In genomic region chr3:129425213-129425612, GRCh38 we compare ENCODE assay signal across 25 cellular contexts. TPM values are rescaled to one million over a fixed set of nuclear protein-coding genes. Genes with fewer than 3 reads are reported as not detected.
A peak's percentile ranks its signal among the peaks of the same experiment; 100 is the strongest.
DNase-seq lines count a peak whose midpoint lies in the region; ATAC-seq and TF ChIP-seq lines count a peak whose summit lies in the region.
"Had no signal": no experiment of that assay in that cellular context is flagged by ENCODE, and none has a peak within 500 bp of the region (broad histone marks: within the 10 kb centered on the region; RNA-seq: fewer than 3 reads in every experiment).

No MANE protein-coding gene starts in this region.

- H3K27ac ChIP-seq in GM23338 (ENCODE audit: low read depth) (no peak overlapping the region; the same call in 1 of the 2 replicates), Karpas-422 (ENCODE audit: low read length) (peak overlapping the region; percentile 68), endodermal cell (ENCODE audit: low read depth, low read length) (no peak overlapping the region)
- H3K27ac ChIP-seq: ovary, tibial artery, WERI-Rb-1 had no signal

- H4K20me1 ChIP-seq in GM23338 (replicated peaks; ENCODE audit: insufficient read depth): no peaks in the 10 kb centered on the region
- H4K20me1 ChIP-seq in Karpas-422 (ENCODE audit: insufficient read depth, low read depth, low read length): no peaks in the 10 kb centered on the region

- H3K9ac ChIP-seq in Karpas-422 (ENCODE audit: low read length) (peak overlapping the region; percentile 40), endodermal cell (ENCODE audit: extremely low read depth, low read length, poor library complexity, severe bottlenecking) (no peak overlapping the region)

- CTCF ChIA-PET in activated CD8-positive, alpha-beta memory T cell treated with anti-CD3 and anti-CD28 coated beads, Interleukin-2, amount 10 ng/mL, durations not matched to agents 7 days and 5 days (lab: Charles Lee): no interaction called here

- DNase-seq in GM23338 (ENCODE audit: low spot score) (peak; percentile 51), Karpas-422 (peak; percentile 61), endodermal cell (peak; percentile 62), occipital lobe (lab: John Stamatoyannopoulos, UW) (peak; percentile 10), superior temporal gyrus (ENCODE audit: extremely low spot score) (no peak)
- no peak for DNase-seq in activated CD8-positive, alpha-beta memory T cell treated with anti-CD3 and anti-CD28 coated beads, Interleukin-2, amount 10 ng/mL, durations not matched to agents 7 days and 5 days
- DNase-seq: activated CD4-positive, alpha-beta T cell treated with anti-CD3 and anti-CD28 coated beads, Interleukin-2, amount 10 ng/mL, durations not matched to agents 7 days and 5 days; activated naive CD8-positive, alpha-beta T cell treated with anti-CD3 and anti-CD28 coated beads, Interleukin-2, amount 10 ng/mL, durations not matched to agents 7 days and 5 days; central memory CD4-positive, alpha-beta T cell; GOT3; left cardiac atrium; mesendoderm; NCI-H1417; ovary; right cardiac atrium; stimulated activated naive CD4-positive, alpha-beta T cell treated with Interleukin-2 at 50 U/mL for 16 hours; T-helper 9 cell; tibial artery; WERI-Rb-1 had no signal

- H3K27me3 Mint-ChIP-seq in GM23338 (ENCODE audit: insufficient read depth, low read depth, poor library complexity) (peaks cover 29% of the 10 kb centered on the region), endodermal cell (ENCODE audit: insufficient read depth) (peaks cover 18% of the 10 kb centered on the region)
- H3K27me3 Mint-ChIP-seq in activated CD8-positive, alpha-beta memory T cell treated with anti-CD3 and anti-CD28 coated beads, Interleukin-2, amount 10 ng/mL, durations not matched to agents 7 days and 5 days: peaks cover 5% of the 10 kb centered on the region

- H3K9me3 ChIP-seq in Karpas-422 (ENCODE audit: low read length) (no peaks in the 10 kb centered on the region), endodermal cell (ENCODE audit: control insufficient read depth, low read length) (no peaks in the 10 kb centered on the region)
- H3K9me3 ChIP-seq: ovary, tibial artery had no signal

- H3F3A ChIP-seq in GM23338 (replicated peaks; ENCODE audit: low read depth): peaks cover 10% of the 10 kb centered on the region; the same call in 1 of the 2 replicates

- H3K4me1 Mint-ChIP-seq in GM23338 (peaks cover 51% of the 10 kb centered on the region), endodermal cell (peaks cover 43% of the 10 kb centered on the region)
- H3K4me1 Mint-ChIP-seq in activated CD8-positive, alpha-beta memory T cell treated with anti-CD3 and anti-CD28 coated beads, Interleukin-2, amount 10 ng/mL, durations not matched to agents 7 days and 5 days: peaks cover 28% of the 10 kb centered on the region

- peak overlapping the region; percentile 66 for H3K4me2 ChIP-seq in GM23338
- H3K4me2 ChIP-seq in Karpas-422 (ENCODE audit: low read depth, low read length, poor library complexity, severe bottlenecking): peak overlapping the region; percentile 65

- H2AFZ ChIP-seq in GM23338: peak overlapping the region; percentile 90
- no peak overlapping the region; the same call in 1 of the 2 replicates for H2AFZ ChIP-seq in Karpas-422 (ENCODE audit: low read length)

- H3K27me3 ChIP-seq in GM23338 (ENCODE audit: insufficient read depth) (peaks cover 11% of the 10 kb centered on the region), Karpas-422 (ENCODE audit: low read length) (no peaks in the 10 kb centered on the region), endodermal cell (ENCODE audit: control insufficient read depth, insufficient read depth, low read length, poor library complexity, severe bottlenecking) (peaks cover 12% of the 10 kb centered on the region)
- H3K27me3 ChIP-seq: ovary had no signal

- H3K4me3 ChIP-seq in GM23338 (0 out of 2 replicates have a peak overlapping the region, but pooled peaks have one; percentile 14), Karpas-422 (ENCODE audit: low read length) (peak overlapping the region; percentile 56), endodermal cell (ENCODE audit: low read length) (no peak overlapping the region)
- H3K4me3 ChIP-seq: ovary, tibial artery had no signal

- H3K9me3 Mint-ChIP-seq in GM23338 (no peaks in the 10 kb centered on the region; the same call in 2 of the 3 replicates), endodermal cell (no peaks in the 10 kb centered on the region)
- H3K9me3 Mint-ChIP-seq in activated CD8-positive, alpha-beta memory T cell treated with anti-CD3 and anti-CD28 coated beads, Interleukin-2, amount 10 ng/mL, durations not matched to agents 7 days and 5 days (ENCODE audit: low read depth): no peaks in the 10 kb centered on the region
- H3K9me3 Mint-ChIP-seq: CD8-positive, alpha-beta T cell had no signal

- TF ChIP-seq CTCF in GM23338 (conservative IDR thresholded peaks at IDR 0.05; ENCODE audit: low read depth in 2 of 2) (no peak), endodermal cell (conservative IDR thresholded peaks at IDR 0.05) (no peak)

- H3K4me1 ChIP-seq in GM23338 (ENCODE audit: insufficient read depth) (peaks cover 40% of the 10 kb centered on the region), Karpas-422 (ENCODE audit: low read length) (peaks cover 38% of the 10 kb centered on the region), endodermal cell (ENCODE audit: control insufficient read depth, insufficient read depth, low read length) (peaks cover 3% of the 10 kb centered on the region)

- ATAC-seq in GM23338: peak; percentile 16
- no peak for ATAC-seq in activated CD8-positive, alpha-beta memory T cell treated with anti-CD3 and anti-CD28 coated beads, Interleukin-2, amount 10 ng/mL, durations not matched to agents 7 days and 5 days
- no peak for ATAC-seq in GM19023 (IDR thresholded peaks at IDR 0.05; ENCODE audit: unreplicated experiment)
- ATAC-seq: CD8-positive, alpha-beta T cell; left cardiac atrium; right cardiac atrium; Right ventricle myocardium inferior had no signal

- H3K36me3 ChIP-seq in GM23338 (ENCODE audit: insufficient read depth) (no peaks in the 10 kb centered on the region), Karpas-422 (ENCODE audit: insufficient read depth, low read length) (peaks cover 7% of the 10 kb centered on the region), endodermal cell (ENCODE audit: control insufficient read depth, insufficient read depth, low read length) (peaks cover 5% of the 10 kb centered on the region)
- H3K36me3 ChIP-seq: ovary, tibial artery had no signal

- peak overlapping the region; percentile 5; the same call in 1 of the 3 replicates for H3K4me3 Mint-ChIP-seq in GM23338
- H3K4me3 Mint-ChIP-seq in endodermal cell: no peak overlapping the region
- no peak overlapping the region for H3K4me3 Mint-ChIP-seq in activated CD8-positive, alpha-beta memory T cell treated with anti-CD3 and anti-CD28 coated beads, Interleukin-2, amount 10 ng/mL, durations not matched to agents 7 days and 5 days
- H3K4me3 Mint-ChIP-seq: activated CD4-positive, alpha-beta T cell treated with anti-CD3 and anti-CD28 coated beads, Interleukin-2, amount 10 ng/mL, durations not matched to agents 7 days and 5 days; activated naive CD8-positive, alpha-beta T cell treated with anti-CD3 and anti-CD28 coated beads, Interleukin-2, amount 10 ng/mL, durations not matched to agents 7 days and 5 days; CD8-positive, alpha-beta T cell had no signal

- H3K36me3 Mint-ChIP-seq in GM23338 (ENCODE audit: low read depth): no peaks in the 10 kb centered on the region
- no peaks in the 10 kb centered on the region for H3K36me3 Mint-ChIP-seq in endodermal cell (ENCODE audit: low read depth)
- peaks cover 8% of the 10 kb centered on the region for H3K36me3 Mint-ChIP-seq in activated CD8-positive, alpha-beta memory T cell treated with anti-CD3 and anti-CD28 coated beads, Interleukin-2, amount 10 ng/mL, durations not matched to agents 7 days and 5 days

- H3K27ac Mint-ChIP-seq in GM23338 (peak overlapping the region; percentile 46), endodermal cell (no peak overlapping the region)
- H3K27ac Mint-ChIP-seq in activated CD8-positive, alpha-beta memory T cell treated with anti-CD3 and anti-CD28 coated beads, Interleukin-2, amount 10 ng/mL, durations not matched to agents 7 days and 5 days: no peak overlapping the region
- H3K27ac Mint-ChIP-seq: activated CD4-positive, alpha-beta T cell treated with anti-CD3 and anti-CD28 coated beads, Interleukin-2, amount 10 ng/mL, durations not matched to agents 7 days and 5 days; activated naive CD8-positive, alpha-beta T cell treated with anti-CD3 and anti-CD28 coated beads, Interleukin-2, amount 10 ng/mL, durations not matched to agents 7 days and 5 days; CD8-positive, alpha-beta T cell had no signal

- H3K9me2 ChIP-seq in GM23338 (ENCODE audit: insufficient read depth) (0 out of 2 replicates have a peak, but pooled peaks cover 3% of the 10 kb centered on the region), Karpas-422 (replicated peaks; ENCODE audit: insufficient read depth, low read length) (no peaks in the 10 kb centered on the region)

- WGBS in endodermal cell (ENCODE audit: insufficient coverage in 1 of 2, insufficient read length in 1 of 2), 2 experiments: 64 to 73% methylated on average over 2 to 3 of the region's 3 CpGs

- H3K79me2 ChIP-seq in GM23338 (replicated peaks; ENCODE audit: insufficient read depth) (no peaks in the 10 kb centered on the region), Karpas-422 (ENCODE audit: low read length) (no peaks in the 10 kb centered on the region)

RNA-seq across cellular contexts. Expression of gene EFCAB12, which starts 3.2 kb away (rescaled TPM):
- total RNA-seq in GM23338 (2014; rRNA removed; shearing (Covaris generic)): 0.24 and 0.54 TPM in 2 replicates
- 0.17 and 0.65 TPM in 2 replicates for polyA plus RNA-seq in GM23338 (2016; fragmentation: Nextera tagmentation; extraction: Ambion mirVana)
- total RNA-seq in Karpas-422 (2014; rRNA removed; shearing (Covaris generic); ENCODE audit: low replicate concordance): 0.04 TPM in 1 of 2 replicates, not detected in the other
- under 1 TPM; 0.33 to 0.73 TPM for total RNA-seq in endodermal cell
- 1.4 TPM for polyA plus RNA-seq in endodermal cell (2013, experiment 1 of 2)
- 0.70 TPM for polyA plus RNA-seq in endodermal cell (2013, experiment 2 of 2)
- total RNA-seq in occipital lobe: 0.16 TPM
- total RNA-seq in activated CD8-positive, alpha-beta memory T cell treated with anti-CD3 and anti-CD28 coated beads, Interleukin-2, amount 10 ng/mL, durations not matched to agents 7 days and 5 days: 1 to 10 TPM in 1 of 2 experiments, under 1 TPM in 1; 0.56 to 1.4 TPM
- total RNA-seq: G401, M059J, Right ventricle myocardium inferior had no signal
- polyA plus RNA-seq: fibroblast of lung had no signal

RNA-seq across cellular contexts. Expression of gene MBD4, which starts 14.5 kb away (rescaled TPM):
- total RNA-seq in GM23338 (2014; rRNA removed; shearing (Covaris generic)): 26.4 and 33.9 TPM in 2 replicates
- 51.8 and 59.3 TPM in 2 replicates for polyA plus RNA-seq in GM23338 (2016; fragmentation: Nextera tagmentation; extraction: Ambion mirVana)
- total RNA-seq in Karpas-422 (2014; rRNA removed; shearing (Covaris generic); ENCODE audit: low replicate concordance): 51.9 and 130 TPM in 2 replicates
- total RNA-seq in endodermal cell (10 to 100 TPM; 39.5 to 45.5 TPM), occipital lobe (29.0 TPM)
- 44.1 TPM for polyA plus RNA-seq in endodermal cell (2013, experiment 1 of 2)
- polyA plus RNA-seq in endodermal cell (2013, experiment 2 of 2): 36.1 TPM
- total RNA-seq in activated CD8-positive, alpha-beta memory T cell treated with anti-CD3 and anti-CD28 coated beads, Interleukin-2, amount 10 ng/mL, durations not matched to agents 7 days and 5 days: 10 to 100 TPM; 51.9 to 52.0 TPM

RNA-seq across cellular contexts. Expression of gene IFT122, which starts 14.8 kb away (rescaled TPM):
- 30.2 and 38.8 TPM in 2 replicates for total RNA-seq in GM23338 (2014; rRNA removed; shearing (Covaris generic))
- 10.2 and 10.9 TPM in 2 replicates for polyA plus RNA-seq in GM23338 (2016; fragmentation: Nextera tagmentation; extraction: Ambion mirVana)
- 4.7 and 6.6 TPM in 2 replicates for total RNA-seq in Karpas-422 (2014; rRNA removed; shearing (Covaris generic); ENCODE audit: low replicate concordance)
- total RNA-seq in endodermal cell (10 to 100 TPM; 36.0 to 46.6 TPM), occipital lobe (23.7 TPM)
- polyA plus RNA-seq in endodermal cell (2013, experiment 1 of 2): 39.8 TPM
- polyA plus RNA-seq in endodermal cell (2013, experiment 2 of 2): 44.0 TPM
- 10 to 100 TPM; 15.6 to 34.0 TPM for total RNA-seq in activated CD8-positive, alpha-beta memory T cell treated with anti-CD3 and anti-CD28 coated beads, Interleukin-2, amount 10 ng/mL, durations not matched to agents 7 days and 5 days

Comparison
In these comparisons a context has a peak if more than half of its experiments do, and no peak if none do; other contexts are left out.
1. DNase-seq: peak in GM23338 (single experiment), Karpas-422 (single experiment), endodermal cell (single experiment) and occipital lobe (single experiment); none in activated CD8-positive, alpha-beta memory T cell treated with anti-CD3 and anti-CD28 coated beads, Interleukin-2, amount 10 ng/mL, durations not matched to agents 7 days and 5 days (single experiment) and superior temporal gyrus (single experiment).